14 cellular contexts compared by ENCODE assay signal in the genomic region with DNA sequence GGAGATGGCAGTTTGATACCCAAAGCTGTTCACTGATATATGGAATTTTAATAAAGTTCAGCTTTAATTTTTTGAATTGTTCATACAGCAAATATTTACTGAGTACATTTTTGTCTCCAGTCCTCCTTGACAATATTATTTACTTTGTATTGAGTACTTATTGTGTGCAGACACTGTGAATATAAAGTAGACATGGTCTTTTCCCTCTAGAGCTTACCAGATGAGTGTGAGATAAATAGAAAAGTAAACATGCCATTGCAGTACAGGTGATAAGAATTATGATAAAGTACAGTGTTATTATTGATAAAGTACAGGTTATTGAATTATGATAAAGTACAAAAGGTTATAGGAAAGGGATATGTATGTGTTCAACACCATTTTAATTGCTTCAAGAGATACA. TPM values are rescaled to one million over a fixed set of nuclear protein-coding genes. Genes with fewer than 3 reads are reported as not detected.
DNase-seq lines count a peak whose midpoint lies in the region; ATAC-seq, FAIRE-seq and TF ChIP-seq lines count a peak whose summit lies in the region.
"Had no signal": no experiment of that assay in that cellular context is flagged by ENCODE, and none has a peak within 500 bp of the region (broad histone marks: within the 10 kb centered on the region; RNA-seq: fewer than 3 reads in every experiment).

No MANE protein-coding gene starts in this region.

- no peaks in the 10 kb centered on the region for H4K20me1 ChIP-seq in K562 (replicated peaks; ENCODE audit: control insufficient read depth, insufficient read depth, low read length)

- POLR2A ChIA-PET in activated CD4-positive, alpha-beta T cell treated with anti-CD3 and anti-CD28 coated beads for 36 hours (lab: Charles Lee): no interaction called here
- POLR2A ChIA-PET in K562 (lab: Yijun Ruan, JAX): interaction anchor here (1.3 kb wide), 1 partner anchor 9 kb away, joined by 3 read pairs; no protein-coding TSS in a partner anchor

- peak overlapping the region; percentile 51 for H3K4me3 Mint-ChIP-seq in activated CD4-positive, alpha-beta T cell treated with anti-CD3 and anti-CD28 coated beads for 36 hours

- no peaks in the 10 kb centered on the region for H3K9me3 Mint-ChIP-seq in activated CD4-positive, alpha-beta T cell treated with anti-CD3 and anti-CD28 coated beads for 36 hours (ENCODE audit: low read depth)

- H3K4me1 Mint-ChIP-seq in activated CD4-positive, alpha-beta T cell treated with anti-CD3 and anti-CD28 coated beads for 36 hours: peaks cover 41% of the 10 kb centered on the region

- H3K4me3 ChIP-seq in K562 (peak overlapping the region; percentile 91; the same call in 1 of the 2 replicates), neuron (ENCODE audit: low read length) (peak overlapping the region; percentile 68)
- H3K4me3 ChIP-seq: mucosa of descending colon had no signal

- ATAC-seq in activated CD4-positive, alpha-beta T cell treated with anti-CD3 and anti-CD28 coated beads for 36 hours: no peak
- ATAC-seq in K562: no peak
- ATAC-seq in GM21717 (IDR thresholded peaks at IDR 0.05; ENCODE audit: unreplicated experiment): no peak
- ATAC-seq: mucosa of descending colon had no signal

- H2AFZ ChIP-seq in K562 (ENCODE audit: low read depth, low read length) (no peak overlapping the region), neuron (ENCODE audit: low read depth, low read length) (no peak overlapping the region)

- H3K27ac ChIP-seq in K562 (ENCODE audit: extremely low read depth, low read depth, low read length): no peak overlapping the region
- H3K27ac ChIP-seq: epithelial cell of prostate had no signal

- no peak for TF ChIP-seq RAD21 in K562 (CRISPR knock-in tag; conservative IDR thresholded peaks at IDR 0.05 in 1 of 2, IDR thresholded peaks at IDR 0.05 in 1 of 2)

- intact Hi-C loops in activated CD4-positive, alpha-beta T cell treated with anti-CD3 and anti-CD28 coated beads for 36 hours (cut with DNase I, micrococcal nuclease): no loop called here
- intact Hi-C loops in K562 (cut with micrococcal nuclease): no loop called here

- no peaks in the 10 kb centered on the region for H3K27me3 Mint-ChIP-seq in activated CD4-positive, alpha-beta T cell treated with anti-CD3 and anti-CD28 coated beads for 36 hours

- H3K9ac ChIP-seq in K562 (ENCODE audit: insufficient read depth in 1 of 2, low read depth in 2 of 2, low read length in 2 of 2): peak overlapping the region in 1 of 2 experiments; percentile 90; a peak in 2 of 4 replicates

- in situ Hi-C loops in K562 (cut with MboI): no loop called here

- DNase-seq in activated CD4-positive, alpha-beta T cell treated with anti-CD3 and anti-CD28 coated beads for 36 hours: no peak
- no peak for DNase-seq in activated CD4-positive, alpha-beta T cell treated with anti-CD3 and anti-CD28 coated beads, Interleukin-2, amount 50 U/mL, for 4 hours
- peak; percentile 25 for DNase-seq in NCI-H146 treated with DMSO at 0.1 percent for 48 hours (lab: John Stamatoyannopoulos, UW; ENCODE audit: unreplicated experiment)
- no peak for DNase-seq in K562 (ENCODE audit: extremely low read depth in 1 of 4, low spot score in 3 of 4)
- no peak for DNase-seq in activated CD4-positive, CD25-positive, alpha-beta regulatory T cell treated with anti-CD3 and anti-CD28 coated beads, Interleukin-2, amount 50 U/mL, for 72 hours
- DNase-seq in stimulated activated CD8-positive, alpha-beta memory T cell treated with anti-CD3 and anti-CD28 coated beads, Interleukin-4, amount 100 ng/mL, for 48 hours: no peak
- DNase-seq: aorta, KBM-7, mucosa of descending colon, small intestine had no signal

- H3K4me1 ChIP-seq in K562 (replicated peaks in 1 of 2; ENCODE audit: control insufficient read depth in 2 of 2, insufficient read depth in 2 of 2, low read length in 2 of 2) (peaks cover 0 to 9% of the 10 kb centered on the region in 2 experiments; a peak in 3 of 5 replicates), neuron (ENCODE audit: insufficient read depth, low read length) (peaks cover 17% of the 10 kb centered on the region)

- no peaks in the 10 kb centered on the region for H3K9me1 ChIP-seq in K562 (ENCODE audit: control insufficient read depth, insufficient read depth, low read length)

- H3K36me3 ChIP-seq in K562 (ENCODE audit: control insufficient read depth, insufficient read depth, low read length) (peaks cover 18% of the 10 kb centered on the region), neuron (ENCODE audit: insufficient read depth, low read length) (peaks cover 18% of the 10 kb centered on the region)

- CTCF ChIA-PET in activated CD4-positive, alpha-beta T cell treated with anti-CD3 and anti-CD28 coated beads for 36 hours (lab: Charles Lee): interaction anchor here (1.2 kb wide), 1 partner anchor 53 kb away, joined by 3 read pairs; no protein-coding TSS in a partner anchor
- CTCF ChIA-PET in K562 (lab: Yijun Ruan, JAX; ENCODE audit: low intra/inter-chr PET ratio): no interaction called here

- peaks cover 31% of the 10 kb centered on the region for H3K36me3 Mint-ChIP-seq in activated CD4-positive, alpha-beta T cell treated with anti-CD3 and anti-CD28 coated beads for 36 hours (ENCODE audit: low read depth)

- no peaks in the 10 kb centered on the region for H3K27me3 ChIP-seq in K562 (ENCODE audit: control insufficient read depth in 2 of 2, insufficient read depth in 2 of 2, low read length in 2 of 2)
- no peaks in the 10 kb centered on the region for H3K27me3 ChIP-seq in neuron (ENCODE audit: insufficient read depth, low read length)

- no peak for FAIRE-seq in K562 (lab: Jason Lieb, UNC)
- FAIRE-seq: G401.6, small intestine had no signal

- no peak for TF ChIP-seq POLR2A in K562 (conservative IDR thresholded peaks at IDR 0.05)

- H3K4me2 ChIP-seq in K562 (ENCODE audit: insufficient read depth, low read length): no peak overlapping the region

- no peak for TF ChIP-seq EP300 in K562 (IDR thresholded peaks at IDR 0.05; ENCODE audit: low read length)

- TF ChIP-seq CTCF in K562 (IDR thresholded peaks at IDR 0.05 in 2 of 3, conservative IDR thresholded peaks at IDR 0.05 in 1 of 3; ENCODE audit: insufficient read depth in 2 of 3, low read depth in 1 of 3, low read length in 3 of 3): no peak

- no peaks in the 10 kb centered on the region for H3K9me3 ChIP-seq in K562 (replicated peaks; ENCODE audit: control insufficient read depth, insufficient read depth, low read depth, low read length)
- no peaks in the 10 kb centered on the region for H3K9me3 ChIP-seq in neuron (ENCODE audit: low read length)
- H3K9me3 ChIP-seq: mucosa of descending colon had no signal

- peaks cover 61% of the 10 kb centered on the region for H3K79me2 ChIP-seq in K562 (ENCODE audit: control insufficient read depth, insufficient read depth, low read length)

- H3K27ac Mint-ChIP-seq in activated CD4-positive, alpha-beta T cell treated with anti-CD3 and anti-CD28 coated beads for 36 hours: no peak overlapping the region

- no TSS peak for BruUV-seq in K562 (replicated peaks; lab: Mats Ljungman, UMichigan)

RNA-seq across cellular contexts. Expression of a gene that starts 2.1 kb away (rescaled TPM):
- total RNA-seq in activated CD4-positive, alpha-beta T cell treated with anti-CD3 and anti-CD28 coated beads for 36 hours: 10 to 100 TPM; 69.7 to 85.1 TPM
- total RNA-seq in K562 (2011; cell fraction: chromatin; rRNA removed; ENCODE audit: low replicate concordance): 21.8 and 67.7 TPM in 2 replicates
- 11.7 and 16.6 TPM in 2 replicates for total RNA-seq in K562 (2011; cell fraction: nucleolus; rRNA removed)
- 29.8 and 40.5 TPM in 2 replicates for total RNA-seq in K562 (2011; cell fraction: nucleoplasm; rRNA removed)
- 71.1 and 81.2 TPM in 2 replicates for total RNA-seq in K562 (2014; rRNA removed)
- total RNA-seq in K562 (2014; rRNA removed; fragmentation: Illumina TruSeq; extraction: Trizol): 27.6 and 32.8 TPM in 2 replicates
- total RNA-seq in K562 (2015; rRNA removed; fragmentation: Illumina TruSeq; extraction: Trizol): 28.9 and 29.1 TPM in 2 replicates
- total RNA-seq in K562 (2021): 32.1 and 36.6 TPM in 2 replicates
- polyA plus RNA-seq in K562 (2011; rRNA removed): 41.4 and 53.9 TPM in 2 replicates
- polyA plus RNA-seq in K562 (2011; cell fraction: cytosol; rRNA removed): 14.2 and 20.0 TPM in 2 replicates
- 37.1 and 41.1 TPM in 2 replicates for polyA plus RNA-seq in K562 (2011; cell fraction: nucleus; rRNA removed)
- polyA plus RNA-seq in K562 (2012): 36.1 and 37.5 TPM in 2 replicates
- polyA plus RNA-seq in K562 (2014; fragmentation: Illumina TruSeq; extraction: Trizol): 28.0 and 29.4 TPM in 2 replicates
- polyA plus RNA-seq in K562 (2014; fragmentation: Nextera tagmentation; extraction: Ambion mirVana): 1 to 10 TPM; 8.1 TPM
- polyA plus RNA-seq in K562 (2014; rRNA removed): 60.5 and 78.6 TPM in 2 replicates
- 38.3 and 44.4 TPM in 2 replicates for polyA minus RNA-seq in K562 (2011; rRNA and poly(A)+ RNA removed)
- polyA minus RNA-seq in K562 (2011; cell fraction: cytosol; rRNA and poly(A)+ RNA removed): 35.2 and 35.5 TPM in 2 replicates
- 60.2 and 81.1 TPM in 2 replicates for polyA minus RNA-seq in K562 (2011; cell fraction: nucleus; rRNA and poly(A)+ RNA removed)

RNA-seq across cellular contexts. Expression of a gene that starts 2.6 kb away (rescaled TPM):
- 10 to 100 TPM; 16.1 to 16.9 TPM for total RNA-seq in activated CD4-positive, alpha-beta T cell treated with anti-CD3 and anti-CD28 coated beads for 36 hours
- 18.5 and 26.7 TPM in 2 replicates for total RNA-seq in K562 (2011; cell fraction: chromatin; rRNA removed; ENCODE audit: low replicate concordance)
- 9.3 and 9.8 TPM in 2 replicates for total RNA-seq in K562 (2011; cell fraction: nucleolus; rRNA removed)
- total RNA-seq in K562 (2011; cell fraction: nucleoplasm; rRNA removed): 11.5 and 14.9 TPM in 2 replicates
- total RNA-seq in K562 (2014; rRNA removed) (4.0 and 6.0 TPM in 2 replicates), K562 (2014; rRNA removed; fragmentation: Illumina TruSeq; extraction: Trizol) (3.5 and 4.2 TPM in 2 replicates), K562 (2015; rRNA removed; fragmentation: Illumina TruSeq; extraction: Trizol) (3.8 and 4.3 TPM in 2 replicates), K562 (2021) (3.4 and 3.7 TPM in 2 replicates)
- polyA plus RNA-seq in K562 (2011; rRNA removed) (8.4 and 8.7 TPM in 2 replicates), K562 (2014; fragmentation: Illumina TruSeq; extraction: Trizol) (3.6 and 5.0 TPM in 2 replicates), K562 (2014; fragmentation: Nextera tagmentation; extraction: Ambion mirVana) (1 to 10 TPM; 1.3 to 2.1 TPM), K562 (2014; rRNA removed) (6.3 and 7.4 TPM in 2 replicates)
- polyA plus RNA-seq in K562 (2011; cell fraction: cytosol; rRNA removed): 1.3 and 2.6 TPM in 2 replicates
- 17.3 and 20.0 TPM in 2 replicates for polyA plus RNA-seq in K562 (2011; cell fraction: nucleus; rRNA removed)
- polyA plus RNA-seq in K562 (2012): 3.3 and 7.8 TPM in 2 replicates
- polyA minus RNA-seq in K562 (2011; rRNA and poly(A)+ RNA removed): 8.2 and 15.5 TPM in 2 replicates
- 1.7 and 2.0 TPM in 2 replicates for polyA minus RNA-seq in K562 (2011; cell fraction: cytosol; rRNA and poly(A)+ RNA removed)
- 13.1 and 17.4 TPM in 2 replicates for polyA minus RNA-seq in K562 (2011; cell fraction: nucleus; rRNA and poly(A)+ RNA removed)

RNA-seq across cellular contexts. Expression of a gene that starts 60.0 kb away (rescaled TPM):
- 10 to 100 TPM; 11.8 to 11.9 TPM for total RNA-seq in activated CD4-positive, alpha-beta T cell treated with anti-CD3 and anti-CD28 coated beads for 36 hours
- 20.1 and 59.2 TPM in 2 replicates for total RNA-seq in K562 (2011; cell fraction: chromatin; rRNA removed; ENCODE audit: low replicate concordance)
- 8.8 and 15.5 TPM in 2 replicates for total RNA-seq in K562 (2011; cell fraction: nucleolus; rRNA removed)
- total RNA-seq in K562 (2011; cell fraction: nucleoplasm; rRNA removed): 18.0 and 23.5 TPM in 2 replicates
- 3.5 and 8.2 TPM in 2 replicates for total RNA-seq in K562 (2014; rRNA removed)
- total RNA-seq in K562 (2014; rRNA removed; fragmentation: Illumina TruSeq; extraction: Trizol): 7.4 and 9.0 TPM in 2 replicates
- total RNA-seq in K562 (2015; rRNA removed; fragmentation: Illumina TruSeq; extraction: Trizol): 5.7 and 7.0 TPM in 2 replicates
- total RNA-seq in K562 (2021): 5.3 and 6.4 TPM in 2 replicates
- polyA plus RNA-seq in K562 (2011; rRNA removed): 13.2 and 13.5 TPM in 2 replicates
- polyA plus RNA-seq in K562 (2011; cell fraction: cytosol; rRNA removed): 3.0 and 7.4 TPM in 2 replicates
- polyA plus RNA-seq in K562 (2011; cell fraction: nucleus; rRNA removed): 17.3 and 18.0 TPM in 2 replicates
- 3.7 and 7.0 TPM in 2 replicates for polyA plus RNA-seq in K562 (2012)
- 5.8 and 6.0 TPM in 2 replicates for polyA plus RNA-seq in K562 (2014; fragmentation: Illumina TruSeq; extraction: Trizol)
- 1 to 10 TPM in 1 of 2 experiments, under 1 TPM in 1; 0.62 to 1.8 TPM for polyA plus RNA-seq in K562 (2014; fragmentation: Nextera tagmentation; extraction: Ambion mirVana)
- 7.6 and 9.6 TPM in 2 replicates for polyA plus RNA-seq in K562 (2014; rRNA removed)
- 15.3 and 17.7 TPM in 2 replicates for polyA minus RNA-seq in K562 (2011; rRNA and poly(A)+ RNA removed)
- polyA minus RNA-seq in K562 (2011; cell fraction: cytosol; rRNA and poly(A)+ RNA removed): 2.3 and 5.8 TPM in 2 replicates
- 13.2 and 18.3 TPM in 2 replicates for polyA minus RNA-seq in K562 (2011; cell fraction: nucleus; rRNA and poly(A)+ RNA removed)
